ENCODE assay signal across 1 cellular context in the genomic region with DNA sequence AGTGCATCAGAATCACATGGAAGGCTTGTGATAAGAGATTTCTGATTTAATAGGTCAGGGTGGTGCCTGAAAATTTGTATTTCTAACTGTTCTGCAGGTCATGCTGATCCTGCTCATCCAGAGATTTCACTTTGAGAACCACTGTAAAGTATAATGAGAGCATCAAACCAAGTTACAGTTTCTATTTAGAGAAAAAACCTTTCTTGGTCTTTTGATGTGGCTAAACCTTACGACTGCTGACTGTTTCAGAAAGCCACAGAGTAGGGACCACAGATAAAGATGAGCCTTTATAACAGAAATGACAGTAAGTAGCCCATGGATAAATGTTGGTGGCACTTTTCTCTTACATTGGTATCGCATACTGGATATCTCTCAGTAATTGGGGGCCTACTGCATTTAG.
TF ChIP-seq lines count a peak whose summit lies in the region.

No MANE protein-coding gene starts in this region.

TF ChIP-seq in GM12878, 131 proteins besides CTCF, POLR2A, EP300 and RAD21 (continued from another document and continues in another):
- TF ChIP-seq, protein P1, sequence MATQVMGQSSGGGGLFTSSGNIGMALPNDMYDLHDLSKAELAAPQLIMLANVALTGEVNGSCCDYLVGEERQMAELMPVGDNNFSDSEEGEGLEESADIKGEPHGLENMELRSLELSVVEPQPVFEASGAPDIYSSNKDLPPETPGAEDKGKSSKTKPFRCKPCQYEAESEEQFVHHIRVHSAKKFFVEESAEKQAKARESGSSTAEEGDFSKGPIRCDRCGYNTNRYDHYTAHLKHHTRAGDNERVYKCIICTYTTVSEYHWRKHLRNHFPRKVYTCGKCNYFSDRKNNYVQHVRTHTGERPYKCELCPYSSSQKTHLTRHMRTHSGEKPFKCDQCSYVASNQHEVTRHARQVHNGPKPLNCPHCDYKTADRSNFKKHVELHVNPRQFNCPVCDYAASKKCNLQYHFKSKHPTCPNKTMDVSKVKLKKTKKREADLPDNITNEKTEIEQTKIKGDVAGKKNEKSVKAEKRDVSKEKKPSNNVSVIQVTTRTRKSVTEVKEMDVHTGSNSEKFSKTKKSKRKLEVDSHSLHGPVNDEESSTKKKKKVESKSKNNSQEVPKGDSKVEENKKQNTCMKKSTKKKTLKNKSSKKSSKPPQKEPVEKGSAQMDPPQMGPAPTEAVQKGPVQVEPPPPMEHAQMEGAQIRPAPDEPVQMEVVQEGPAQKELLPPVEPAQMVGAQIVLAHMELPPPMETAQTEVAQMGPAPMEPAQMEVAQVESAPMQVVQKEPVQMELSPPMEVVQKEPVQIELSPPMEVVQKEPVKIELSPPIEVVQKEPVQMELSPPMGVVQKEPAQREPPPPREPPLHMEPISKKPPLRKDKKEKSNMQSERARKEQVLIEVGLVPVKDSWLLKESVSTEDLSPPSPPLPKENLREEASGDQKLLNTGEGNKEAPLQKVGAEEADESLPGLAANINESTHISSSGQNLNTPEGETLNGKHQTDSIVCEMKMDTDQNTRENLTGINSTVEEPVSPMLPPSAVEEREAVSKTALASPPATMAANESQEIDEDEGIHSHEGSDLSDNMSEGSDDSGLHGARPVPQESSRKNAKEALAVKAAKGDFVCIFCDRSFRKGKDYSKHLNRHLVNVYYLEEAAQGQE (IDR thresholded peaks at IDR 0.05; ENCODE audit: low read depth, low read length): no peak
- TF ChIP-seq CBFB (IDR thresholded peaks at IDR 0.05; ENCODE audit: low read depth) (peak; percentile 95), IRF3 (IDR thresholded peaks at IDR 0.05) (no peak), PAX5 (IDR thresholded peaks at IDR 0.05; ENCODE audit: borderline replicate concordance, low read depth, low read length) (peak; percentile 65; the same call in 1 of the 2 replicates), SP1 (IDR thresholded peaks at IDR 0.05; ENCODE audit: low read depth, low read length) (no peak), BCL11A (IDR thresholded peaks at IDR 0.05; ENCODE audit: low read depth, low read length) (peak; percentile 87), ELK1 (IDR thresholded peaks at IDR 0.05; ENCODE audit: low read depth, low read length) (no peak), ESRRA (IDR thresholded peaks at IDR 0.05; ENCODE audit: low read length) (no peak), TAF1 (IDR thresholded peaks at IDR 0.05; ENCODE audit: borderline replicate concordance, low read depth, low read length) (no peak), CREM (IDR thresholded peaks at IDR 0.05; ENCODE audit: low read depth) (peak; percentile 66; the same call in 1 of the 2 replicates), KAT2A (conservative IDR thresholded peaks at IDR 0.05; ENCODE audit: control insufficient read depth, low read depth, low read length) (no peak), PML (IDR thresholded peaks at IDR 0.05; ENCODE audit: low read length) (peak; percentile 63; the same call in 1 of the 2 replicates), IRF4 (IDR thresholded peaks at IDR 0.05; ENCODE audit: low read depth, low read length) (peak; percentile 86), EGR1 (IDR thresholded peaks at IDR 0.05; ENCODE audit: borderline replicate concordance in 1 of 2, low read depth in 2 of 2, low read length in 2 of 2) (no peak), STAT1 (conservative IDR thresholded peaks at IDR 0.05) (no peak), MLLT1 (IDR thresholded peaks at IDR 0.05) (peak; percentile 58), NR2C1 (IDR thresholded peaks at IDR 0.05) (no peak), RELB (IDR thresholded peaks at IDR 0.05; ENCODE audit: low read depth) (0 out of 2 replicates have a peak, but pooled peaks have one; percentile 23), E4F1 (IDR thresholded peaks at IDR 0.05; ENCODE audit: borderline replicate concordance, partially characterized antibody) (no peak), RBBP5 (conservative IDR thresholded peaks at IDR 0.05) (no peak), PAX8 (IDR thresholded peaks at IDR 0.05) (no peak), ZBTB40 (IDR thresholded peaks at IDR 0.05; ENCODE audit: borderline replicate concordance) (no peak), BHLHE40 (IDR thresholded peaks at IDR 0.05; ENCODE audit: borderline replicate concordance in 1 of 2, low read depth in 2 of 2, low read length in 1 of 2) (peak; percentile 42 to 43; a peak in 2 of 4 replicates), FOS (IDR thresholded peaks at IDR 0.05; ENCODE audit: borderline replicate concordance, extremely low read depth, insufficient read length) (no peak), LARP7 (IDR thresholded peaks at IDR 0.05) (no peak), ZNF217 (IDR thresholded peaks at IDR 0.05) (peak; percentile 96), MYC (IDR thresholded peaks at IDR 0.05; ENCODE audit: insufficient read depth, insufficient read length, insufficient replicate concordance, low read length, severe bottlenecking) (no peak), ZBED1 (IDR thresholded peaks at IDR 0.05; ENCODE audit: borderline replicate concordance) (peak; percentile 87; the same call in 1 of the 2 replicates), STAT3 (IDR thresholded peaks at IDR 0.05; ENCODE audit: low read depth, low read length) (no peak), SMARCA5 (IDR thresholded peaks at IDR 0.05) (no peak), HDAC2 (IDR thresholded peaks at IDR 0.05) (no peak), MAX (IDR thresholded peaks at IDR 0.05; ENCODE audit: low read depth, low read length) (no peak), BMI1 (IDR thresholded peaks at IDR 0.05; ENCODE audit: borderline replicate concordance) (no peak), ASH2L (IDR thresholded peaks at IDR 0.05; ENCODE audit: borderline replicate concordance, low read depth) (no peak)
- TF ChIP-seq, protein P2, sequence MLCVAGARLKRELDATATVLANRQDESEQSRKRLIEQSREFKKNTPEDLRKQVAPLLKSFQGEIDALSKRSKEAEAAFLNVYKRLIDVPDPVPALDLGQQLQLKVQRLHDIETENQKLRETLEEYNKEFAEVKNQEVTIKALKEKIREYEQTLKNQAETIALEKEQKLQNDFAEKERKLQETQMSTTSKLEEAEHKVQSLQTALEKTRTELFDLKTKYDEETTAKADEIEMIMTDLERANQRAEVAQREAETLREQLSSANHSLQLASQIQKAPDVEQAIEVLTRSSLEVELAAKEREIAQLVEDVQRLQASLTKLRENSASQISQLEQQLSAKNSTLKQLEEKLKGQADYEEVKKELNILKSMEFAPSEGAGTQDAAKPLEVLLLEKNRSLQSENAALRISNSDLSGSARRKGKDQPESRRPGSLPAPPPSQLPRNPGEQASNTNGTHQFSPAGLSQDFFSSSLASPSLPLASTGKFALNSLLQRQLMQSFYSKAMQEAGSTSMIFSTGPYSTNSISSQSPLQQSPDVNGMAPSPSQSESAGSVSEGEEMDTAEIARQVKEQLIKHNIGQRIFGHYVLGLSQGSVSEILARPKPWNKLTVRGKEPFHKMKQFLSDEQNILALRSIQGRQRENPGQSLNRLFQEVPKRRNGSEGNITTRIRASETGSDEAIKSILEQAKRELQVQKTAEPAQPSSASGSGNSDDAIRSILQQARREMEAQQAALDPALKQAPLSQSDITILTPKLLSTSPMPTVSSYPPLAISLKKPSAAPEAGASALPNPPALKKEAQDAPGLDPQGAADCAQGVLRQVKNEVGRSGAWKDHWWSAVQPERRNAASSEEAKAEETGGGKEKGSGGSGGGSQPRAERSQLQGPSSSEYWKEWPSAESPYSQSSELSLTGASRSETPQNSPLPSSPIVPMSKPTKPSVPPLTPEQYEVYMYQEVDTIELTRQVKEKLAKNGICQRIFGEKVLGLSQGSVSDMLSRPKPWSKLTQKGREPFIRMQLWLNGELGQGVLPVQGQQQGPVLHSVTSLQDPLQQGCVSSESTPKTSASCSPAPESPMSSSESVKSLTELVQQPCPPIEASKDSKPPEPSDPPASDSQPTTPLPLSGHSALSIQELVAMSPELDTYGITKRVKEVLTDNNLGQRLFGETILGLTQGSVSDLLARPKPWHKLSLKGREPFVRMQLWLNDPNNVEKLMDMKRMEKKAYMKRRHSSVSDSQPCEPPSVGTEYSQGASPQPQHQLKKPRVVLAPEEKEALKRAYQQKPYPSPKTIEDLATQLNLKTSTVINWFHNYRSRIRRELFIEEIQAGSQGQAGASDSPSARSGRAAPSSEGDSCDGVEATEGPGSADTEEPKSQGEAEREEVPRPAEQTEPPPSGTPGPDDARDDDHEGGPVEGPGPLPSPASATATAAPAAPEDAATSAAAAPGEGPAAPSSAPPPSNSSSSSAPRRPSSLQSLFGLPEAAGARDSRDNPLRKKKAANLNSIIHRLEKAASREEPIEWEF (IDR thresholded peaks at IDR 0.05; ENCODE audit: insufficient replicate concordance, low read depth, low read length): no peak
